14 cellular contexts compared by ENCODE assay signal in genomic region chr15:77886805-77887448, GRCh38.
DNase-seq lines count a peak whose midpoint lies in the region; ATAC-seq and TF ChIP-seq lines count a peak whose summit lies in the region.
"Had no signal": no experiment of that assay in that cellular context is flagged by ENCODE, and none has a peak within 500 bp of the region (broad histone marks: within the 10 kb centered on the region; RNA-seq: fewer than 3 reads in every experiment).

No MANE protein-coding gene starts in this region.

- peaks cover 18% of the 10 kb centered on the region for H3K4me1 Mint-ChIP-seq in HFFc6 (ENCODE audit: low read depth)
- no peaks in the 10 kb centered on the region for H3K4me1 Mint-ChIP-seq in activated naive CD8-positive, alpha-beta T cell treated with anti-CD3 and anti-CD28 coated beads, Interleukin-2, amount 50 U/mL, for 24 hours

- H3K9ac ChIP-seq in BLaER1 (no peak overlapping the region), skeletal muscle tissue (ENCODE audit: low read depth in 1 of 3, low read length in 3 of 3) (peak overlapping the region in 1 of 3 donors; percentile 16)

- H3K4me3 ChIP-seq in BLaER1 (no peak overlapping the region), mesodermal cell (ENCODE audit: extremely low read depth, insufficient read depth, low read length, poor library complexity, severe bottlenecking) (no peak overlapping the region), skeletal muscle tissue (ENCODE audit: low read length in 3 of 3) (no peak overlapping the region)

- no peaks in the 10 kb centered on the region for H3K9me3 Mint-ChIP-seq in HFFc6
- H3K9me3 Mint-ChIP-seq in activated naive CD8-positive, alpha-beta T cell treated with anti-CD3 and anti-CD28 coated beads, Interleukin-2, amount 50 U/mL, for 24 hours: no peaks in the 10 kb centered on the region
- H3K9me3 Mint-ChIP-seq: CD14-positive monocyte had no signal

- H3K4me2 ChIP-seq in BLaER1: peak overlapping the region; percentile 90

- no peaks in the 10 kb centered on the region for H4K20me1 ChIP-seq in BLaER1

- H3K27me3 ChIP-seq in BLaER1: no peaks in the 10 kb centered on the region
- no peaks in the 10 kb centered on the region for H3K27me3 ChIP-seq in skeletal muscle tissue (ENCODE audit: control insufficient read depth in 3 of 3, insufficient read depth in 3 of 3, low read length in 3 of 3)

- H3K9me3 ChIP-seq in BLaER1: no peaks in the 10 kb centered on the region
- H3K9me3 ChIP-seq in mesodermal cell (ENCODE audit: control insufficient read depth, low read length): no peaks in the 10 kb centered on the region
- H3K9me3 ChIP-seq in skeletal muscle tissue (ENCODE audit: control insufficient read depth in 3 of 3, low read length in 3 of 3): peaks cover 0 to 2% (median 0%) of the 10 kb centered on the region in 3 donors

- 93 to 100% methylated on average over 4 to 6 of the region's 11 CpGs for WGBS in mesodermal cell (ENCODE audit: insufficient coverage in 2 of 2), 2 experiments

- no peaks in the 10 kb centered on the region for H3K27me3 Mint-ChIP-seq in HFFc6 (ENCODE audit: insufficient read depth)
- H3K27me3 Mint-ChIP-seq in activated naive CD8-positive, alpha-beta T cell treated with anti-CD3 and anti-CD28 coated beads, Interleukin-2, amount 50 U/mL, for 24 hours: no peaks in the 10 kb centered on the region

- no peak for TF ChIP-seq CTCF in HFFc6 (IDR thresholded peaks at IDR 0.05)

- 0 out of 2 replicates have a peak overlapping the region, but pooled peaks have one; percentile 54 for H3K27ac Mint-ChIP-seq in HFFc6
- no peak overlapping the region for H3K27ac Mint-ChIP-seq in activated naive CD8-positive, alpha-beta T cell treated with anti-CD3 and anti-CD28 coated beads, Interleukin-2, amount 50 U/mL, for 24 hours

- H3K36me3 ChIP-seq in BLaER1 (no peaks in the 10 kb centered on the region), mesodermal cell (ENCODE audit: control insufficient read depth, insufficient read depth, low read length) (no peaks in the 10 kb centered on the region), skeletal muscle tissue (ENCODE audit: control insufficient read depth in 3 of 3, insufficient read depth in 3 of 3, low read length in 3 of 3) (no peaks in the 10 kb centered on the region)

- no peaks in the 10 kb centered on the region for H3K36me3 Mint-ChIP-seq in HFFc6 (ENCODE audit: low read depth)
- H3K36me3 Mint-ChIP-seq in activated naive CD8-positive, alpha-beta T cell treated with anti-CD3 and anti-CD28 coated beads, Interleukin-2, amount 50 U/mL, for 24 hours (ENCODE audit: low read depth): no peaks in the 10 kb centered on the region
- H3K36me3 Mint-ChIP-seq: CD14-positive monocyte had no signal

- no peak for DNase-seq in HFFc6
- no peak for DNase-seq in activated naive CD8-positive, alpha-beta T cell treated with anti-CD3 and anti-CD28 coated beads, Interleukin-2, amount 50 U/mL, for 24 hours
- no peak for DNase-seq in nucleus accumbens (lab: John Stamatoyannopoulos, UW)
- DNase-seq: H7, NCI-H1048, NCI-H1436 treated with DMSO at 0.1 percent for 48 hours, NCI-H2081, NCI-H524, SHP77 had no signal

- H3K4me1 ChIP-seq in BLaER1 (peaks cover 85% of the 10 kb centered on the region), mesodermal cell (ENCODE audit: control insufficient read depth, insufficient read depth, low read length, poor library complexity, severe bottlenecking) (peaks cover 43% of the 10 kb centered on the region), skeletal muscle tissue (ENCODE audit: control insufficient read depth in 3 of 3, insufficient read depth in 3 of 3, low read length in 3 of 3) (peaks cover 0 to 25% (median 21%) of the 10 kb centered on the region in 3 donors)

- peak overlapping the region; percentile 68 for H3K27ac ChIP-seq in BLaER1
- H3K27ac ChIP-seq in mesodermal cell (ENCODE audit: low read depth, low read length, severe bottlenecking): peak overlapping the region; percentile 73
- peak overlapping the region; percentile 39 for H3K27ac ChIP-seq in skeletal muscle tissue (ENCODE audit: low read depth, low read length)

- no peak for ATAC-seq in activated naive CD8-positive, alpha-beta T cell treated with anti-CD3 and anti-CD28 coated beads, Interleukin-2, amount 50 U/mL, for 24 hours
- ATAC-seq in GM18511 (IDR thresholded peaks at IDR 0.05; ENCODE audit: unreplicated experiment): no peak

- H3K4me3 Mint-ChIP-seq in HFFc6: no peak overlapping the region
- no peak overlapping the region for H3K4me3 Mint-ChIP-seq in activated naive CD8-positive, alpha-beta T cell treated with anti-CD3 and anti-CD28 coated beads, Interleukin-2, amount 50 U/mL, for 24 hours
- H3K4me3 Mint-ChIP-seq: CD14-positive monocyte had no signal
